2 cellular contexts compared by ENCODE assay signal in the genomic region with DNA sequence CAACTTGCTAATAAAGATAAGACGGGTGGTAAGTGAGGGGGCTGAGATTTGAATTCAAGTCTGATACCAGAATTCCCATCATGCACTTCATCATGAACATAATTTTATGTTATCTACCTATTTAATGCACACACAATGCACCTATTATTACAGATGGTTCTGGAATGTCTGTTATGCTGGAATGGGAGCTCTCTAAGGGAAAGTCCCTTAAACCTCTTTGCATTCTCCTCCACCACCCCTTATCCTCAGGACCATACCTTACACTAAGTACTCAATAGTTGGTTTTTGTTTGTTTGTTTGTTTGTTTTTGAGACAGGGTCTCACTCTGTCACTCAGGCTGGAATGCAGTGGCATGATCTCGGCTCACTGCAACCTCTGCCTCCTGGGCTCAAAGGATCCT.
TF ChIP-seq lines count a peak whose summit lies in the region.

No MANE protein-coding gene starts in this region.

TF ChIP-seq in GM23338, 12 proteins besides CTCF, POLR2A, EP300 and RAD21 (continues in another document):
- TF ChIP-seq, protein P1, sequence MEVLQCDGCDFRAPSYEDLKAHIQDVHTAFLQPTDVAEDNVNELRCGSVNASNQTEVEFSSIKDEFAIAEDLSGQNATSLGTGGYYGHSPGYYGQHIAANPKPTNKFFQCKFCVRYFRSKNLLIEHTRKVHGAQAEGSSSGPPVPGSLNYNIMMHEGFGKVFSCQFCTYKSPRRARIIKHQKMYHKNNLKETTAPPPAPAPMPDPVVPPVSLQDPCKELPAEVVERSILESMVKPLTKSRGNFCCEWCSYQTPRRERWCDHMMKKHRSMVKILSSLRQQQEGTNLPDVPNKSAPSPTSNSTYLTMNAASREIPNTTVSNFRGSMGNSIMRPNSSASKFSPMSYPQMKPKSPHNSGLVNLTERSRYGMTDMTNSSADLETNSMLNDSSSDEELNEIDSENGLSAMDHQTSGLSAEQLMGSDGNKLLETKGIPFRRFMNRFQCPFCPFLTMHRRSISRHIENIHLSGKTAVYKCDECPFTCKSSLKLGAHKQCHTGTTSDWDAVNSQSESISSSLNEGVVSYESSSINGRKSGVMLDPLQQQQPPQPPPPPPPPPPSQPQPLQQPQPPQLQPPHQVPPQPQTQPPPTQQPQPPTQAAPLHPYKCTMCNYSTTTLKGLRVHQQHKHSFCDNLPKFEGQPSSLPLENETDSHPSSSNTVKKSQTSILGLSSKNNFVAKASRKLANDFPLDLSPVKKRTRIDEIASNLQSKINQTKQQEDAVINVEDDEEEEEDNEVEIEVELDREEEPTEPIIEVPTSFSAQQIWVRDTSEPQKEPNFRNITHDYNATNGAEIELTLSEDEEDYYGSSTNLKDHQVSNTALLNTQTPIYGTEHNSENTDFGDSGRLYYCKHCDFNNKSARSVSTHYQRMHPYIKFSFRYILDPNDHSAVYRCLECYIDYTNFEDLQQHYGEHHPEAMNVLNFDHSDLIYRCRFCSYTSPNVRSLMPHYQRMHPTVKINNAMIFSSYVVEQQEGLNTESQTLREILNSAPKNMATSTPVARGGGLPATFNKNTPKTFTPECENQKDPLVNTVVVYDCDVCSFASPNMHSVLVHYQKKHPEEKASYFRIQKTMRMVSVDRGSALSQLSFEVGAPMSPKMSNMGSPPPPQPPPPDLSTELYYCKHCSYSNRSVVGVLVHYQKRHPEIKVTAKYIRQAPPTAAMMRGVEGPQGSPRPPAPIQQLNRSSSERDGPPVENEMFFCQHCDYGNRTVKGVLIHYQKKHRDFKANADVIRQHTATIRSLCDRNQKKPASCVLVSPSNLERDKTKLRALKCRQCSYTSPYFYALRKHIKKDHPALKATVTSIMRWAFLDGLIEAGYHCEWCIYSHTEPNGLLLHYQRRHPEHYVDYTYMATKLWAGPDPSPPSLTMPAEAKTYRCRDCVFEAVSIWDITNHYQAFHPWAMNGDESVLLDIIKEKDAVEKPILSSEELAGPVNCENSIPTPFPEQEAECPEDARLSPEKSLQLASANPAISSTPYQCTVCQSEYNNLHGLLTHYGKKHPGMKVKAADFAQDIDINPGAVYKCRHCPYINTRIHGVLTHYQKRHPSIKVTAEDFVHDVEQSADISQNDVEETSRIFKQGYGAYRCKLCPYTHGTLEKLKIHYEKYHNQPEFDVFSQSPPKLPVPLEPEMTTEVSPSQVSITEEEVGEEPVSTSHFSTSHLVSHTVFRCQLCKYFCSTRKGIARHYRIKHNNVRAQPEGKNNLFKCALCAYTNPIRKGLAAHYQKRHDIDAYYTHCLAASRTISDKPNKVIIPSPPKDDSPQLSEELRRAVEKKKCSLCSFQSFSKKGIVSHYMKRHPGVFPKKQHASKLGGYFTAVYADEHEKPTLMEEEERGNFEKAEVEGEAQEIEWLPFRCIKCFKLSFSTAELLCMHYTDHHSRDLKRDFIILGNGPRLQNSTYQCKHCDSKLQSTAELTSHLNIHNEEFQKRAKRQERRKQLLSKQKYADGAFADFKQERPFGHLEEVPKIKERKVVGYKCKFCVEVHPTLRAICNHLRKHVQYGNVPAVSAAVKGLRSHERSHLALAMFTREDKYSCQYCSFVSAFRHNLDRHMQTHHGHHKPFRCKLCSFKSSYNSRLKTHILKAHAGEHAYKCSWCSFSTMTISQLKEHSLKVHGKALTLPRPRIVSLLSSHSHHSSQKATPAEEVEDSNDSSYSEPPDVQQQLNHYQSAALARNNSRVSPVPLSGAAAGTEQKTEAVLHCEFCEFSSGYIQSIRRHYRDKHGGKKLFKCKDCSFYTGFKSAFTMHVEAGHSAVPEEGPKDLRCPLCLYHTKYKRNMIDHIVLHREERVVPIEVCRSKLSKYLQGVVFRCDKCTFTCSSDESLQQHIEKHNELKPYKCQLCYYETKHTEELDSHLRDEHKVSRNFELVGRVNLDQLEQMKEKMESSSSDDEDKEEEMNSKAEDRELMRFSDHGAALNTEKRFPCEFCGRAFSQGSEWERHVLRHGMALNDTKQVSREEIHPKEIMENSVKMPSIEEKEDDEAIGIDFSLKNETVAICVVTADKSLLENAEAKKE (CRISPR knock-in tag; IDR thresholded peaks at IDR 0.05), result no peak
- TF ChIP-seq STAT1 (IDR thresholded peaks at IDR 0.05; ENCODE audit: unreplicated experiment) (no peak), ZNF114 (CRISPR knock-in tag; IDR thresholded peaks at IDR 0.05) (no peak), JUNB (IDR thresholded peaks at IDR 0.05; ENCODE audit: unreplicated experiment) (no peak), NANOG (IDR thresholded peaks at IDR 0.05; ENCODE audit: borderline replicate concordance) (no peak), POLR2AphosphoS5 (IDR thresholded peaks at IDR 0.05; ENCODE audit: low read depth) (no peak), EZH2 (IDR thresholded peaks at IDR 0.05; ENCODE audit: low read depth, unreplicated experiment) (no peak), CREB1 (CRISPR knock-in tag; IDR thresholded peaks at IDR 0.05; ENCODE audit: low read depth) (no peak)
- TF ChIP-seq, protein P2, sequence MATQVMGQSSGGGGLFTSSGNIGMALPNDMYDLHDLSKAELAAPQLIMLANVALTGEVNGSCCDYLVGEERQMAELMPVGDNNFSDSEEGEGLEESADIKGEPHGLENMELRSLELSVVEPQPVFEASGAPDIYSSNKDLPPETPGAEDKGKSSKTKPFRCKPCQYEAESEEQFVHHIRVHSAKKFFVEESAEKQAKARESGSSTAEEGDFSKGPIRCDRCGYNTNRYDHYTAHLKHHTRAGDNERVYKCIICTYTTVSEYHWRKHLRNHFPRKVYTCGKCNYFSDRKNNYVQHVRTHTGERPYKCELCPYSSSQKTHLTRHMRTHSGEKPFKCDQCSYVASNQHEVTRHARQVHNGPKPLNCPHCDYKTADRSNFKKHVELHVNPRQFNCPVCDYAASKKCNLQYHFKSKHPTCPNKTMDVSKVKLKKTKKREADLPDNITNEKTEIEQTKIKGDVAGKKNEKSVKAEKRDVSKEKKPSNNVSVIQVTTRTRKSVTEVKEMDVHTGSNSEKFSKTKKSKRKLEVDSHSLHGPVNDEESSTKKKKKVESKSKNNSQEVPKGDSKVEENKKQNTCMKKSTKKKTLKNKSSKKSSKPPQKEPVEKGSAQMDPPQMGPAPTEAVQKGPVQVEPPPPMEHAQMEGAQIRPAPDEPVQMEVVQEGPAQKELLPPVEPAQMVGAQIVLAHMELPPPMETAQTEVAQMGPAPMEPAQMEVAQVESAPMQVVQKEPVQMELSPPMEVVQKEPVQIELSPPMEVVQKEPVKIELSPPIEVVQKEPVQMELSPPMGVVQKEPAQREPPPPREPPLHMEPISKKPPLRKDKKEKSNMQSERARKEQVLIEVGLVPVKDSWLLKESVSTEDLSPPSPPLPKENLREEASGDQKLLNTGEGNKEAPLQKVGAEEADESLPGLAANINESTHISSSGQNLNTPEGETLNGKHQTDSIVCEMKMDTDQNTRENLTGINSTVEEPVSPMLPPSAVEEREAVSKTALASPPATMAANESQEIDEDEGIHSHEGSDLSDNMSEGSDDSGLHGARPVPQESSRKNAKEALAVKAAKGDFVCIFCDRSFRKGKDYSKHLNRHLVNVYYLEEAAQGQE (IDR thresholded peaks at IDR 0.05; ENCODE audit: unreplicated experiment), result no peak
- TF ChIP-seq, protein P3, sequence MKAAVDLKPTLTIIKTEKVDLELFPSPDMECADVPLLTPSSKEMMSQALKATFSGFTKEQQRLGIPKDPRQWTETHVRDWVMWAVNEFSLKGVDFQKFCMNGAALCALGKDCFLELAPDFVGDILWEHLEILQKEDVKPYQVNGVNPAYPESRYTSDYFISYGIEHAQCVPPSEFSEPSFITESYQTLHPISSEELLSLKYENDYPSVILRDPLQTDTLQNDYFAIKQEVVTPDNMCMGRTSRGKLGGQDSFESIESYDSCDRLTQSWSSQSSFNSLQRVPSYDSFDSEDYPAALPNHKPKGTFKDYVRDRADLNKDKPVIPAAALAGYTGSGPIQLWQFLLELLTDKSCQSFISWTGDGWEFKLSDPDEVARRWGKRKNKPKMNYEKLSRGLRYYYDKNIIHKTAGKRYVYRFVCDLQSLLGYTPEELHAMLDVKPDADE (IDR thresholded peaks at IDR 0.05), result no peak

TF ChIP-seq in H1, 55 proteins besides CTCF, POLR2A, EP300 and RAD21:
- TF ChIP-seq MAFK (IDR thresholded peaks at IDR 0.05; ENCODE audit: low read depth, low read length), result no peak
- no peak for TF ChIP-seq SP4 (IDR thresholded peaks at IDR 0.05; ENCODE audit: low read length)
- TF ChIP-seq BCL11A (IDR thresholded peaks at IDR 0.05; ENCODE audit: low read depth in 2 of 2, low read length in 2 of 2), result no peak
- no peak for TF ChIP-seq GTF2F1 (IDR thresholded peaks at IDR 0.05; ENCODE audit: borderline replicate concordance, low read depth, low read length)
- TF ChIP-seq YY1 (IDR thresholded peaks at IDR 0.05; ENCODE audit: low read depth, low read length), result no peak
- no peak for TF ChIP-seq SP1 (IDR thresholded peaks at IDR 0.05; ENCODE audit: low read depth, low read length)
- TF ChIP-seq SRF (IDR thresholded peaks at IDR 0.05; ENCODE audit: low read depth, low read length), result no peak
- TF ChIP-seq RXRA (IDR thresholded peaks at IDR 0.05; ENCODE audit: insufficient read depth, low read depth, low read length), result no peak
- TF ChIP-seq, protein P4, sequence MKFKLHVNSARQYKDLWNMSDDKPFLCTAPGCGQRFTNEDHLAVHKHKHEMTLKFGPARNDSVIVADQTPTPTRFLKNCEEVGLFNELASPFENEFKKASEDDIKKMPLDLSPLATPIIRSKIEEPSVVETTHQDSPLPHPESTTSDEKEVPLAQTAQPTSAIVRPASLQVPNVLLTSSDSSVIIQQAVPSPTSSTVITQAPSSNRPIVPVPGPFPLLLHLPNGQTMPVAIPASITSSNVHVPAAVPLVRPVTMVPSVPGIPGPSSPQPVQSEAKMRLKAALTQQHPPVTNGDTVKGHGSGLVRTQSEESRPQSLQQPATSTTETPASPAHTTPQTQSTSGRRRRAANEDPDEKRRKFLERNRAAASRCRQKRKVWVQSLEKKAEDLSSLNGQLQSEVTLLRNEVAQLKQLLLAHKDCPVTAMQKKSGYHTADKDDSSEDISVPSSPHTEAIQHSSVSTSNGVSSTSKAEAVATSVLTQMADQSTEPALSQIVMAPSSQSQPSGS (IDR thresholded peaks at IDR 0.05; ENCODE audit: low read length), result no peak
- no peak for TF ChIP-seq POU5F1 (IDR thresholded peaks at IDR 0.05; ENCODE audit: low read depth, low read length)
- TF ChIP-seq SAP30 (IDR thresholded peaks at IDR 0.05; ENCODE audit: insufficient read depth, insufficient replicate concordance, low read length), result no peak
- no peak for TF ChIP-seq JUN (IDR thresholded peaks at IDR 0.05; ENCODE audit: low read depth, low read length)
- TF ChIP-seq SUZ12 (IDR thresholded peaks at IDR 0.05; ENCODE audit: low read length), result no peak
- TF ChIP-seq, protein P5, sequence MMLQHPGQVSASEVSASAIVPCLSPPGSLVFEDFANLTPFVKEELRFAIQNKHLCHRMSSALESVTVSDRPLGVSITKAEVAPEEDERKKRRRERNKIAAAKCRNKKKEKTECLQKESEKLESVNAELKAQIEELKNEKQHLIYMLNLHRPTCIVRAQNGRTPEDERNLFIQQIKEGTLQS (IDR thresholded peaks at IDR 0.05; ENCODE audit: insufficient read depth, low read depth, low read length), result no peak
- no peak for TF ChIP-seq RNF2 (IDR thresholded peaks at IDR 0.05; ENCODE audit: borderline replicate concordance, low read depth, low read length, missing control alignments, poor library complexity, severe bottlenecking)
- no peak for TF ChIP-seq RFX5 (IDR thresholded peaks at IDR 0.05; ENCODE audit: borderline replicate concordance, low read depth, low read length)
- no peak for TF ChIP-seq SP2 (IDR thresholded peaks at IDR 0.05; ENCODE audit: low read length)
- no peak for TF ChIP-seq SIN3A (conservative IDR thresholded peaks at IDR 0.05 in 1 of 2, IDR thresholded peaks at IDR 0.05 in 1 of 2; ENCODE audit: low read depth in 1 of 2, low read length in 2 of 2)
TF ChIP-seq in H1: peak in this region for 0.
